ENCODE assay signal across 12 cellular contexts in genomic region chr9:75229605-75230332, GRCh38.
DNase-seq lines count a peak whose midpoint lies in the region; ATAC-seq, FAIRE-seq and TF ChIP-seq lines count a peak whose summit lies in the region.
"Had no signal": no experiment of that assay in that cellular context is flagged by ENCODE, and none has a peak within 500 bp of the region (broad histone marks: within the 10 kb centered on the region; RNA-seq: fewer than 3 reads in every experiment).

No MANE protein-coding gene starts in this region.

- TF ChIP-seq POLR2A in body of pancreas (IDR thresholded peaks at IDR 0.05) (peak in 2 of 3 donors; percentile 36 to 40), thyroid gland (IDR thresholded peaks at IDR 0.05) (peak in 1 of 2 donors; percentile 32)

- DNase-seq in SHP77 (lab: John Stamatoyannopoulos, UW) (peak; percentile 22 to 67), SHP77 treated with DMSO at 0.1 percent for 48 hours (lab: John Stamatoyannopoulos, UW) (no peak), body of pancreas (peak; percentile 86 to 95 (median 92)), kidney (peak; percentile 77), thyroid gland (peak; percentile 91 to 92), NCI-H146 treated with DMSO at 0.1 percent for 48 hours (lab: John Stamatoyannopoulos, UW; ENCODE audit: unreplicated experiment) (no peak)
- DNase-seq: activated T-cell treated with anti-CD3 and anti-CD28 coated beads, Interleukin-2, amount 50 U/mL, for 4 hours; GOT3; natural killer cell had no signal

- H3K27me3 ChIP-seq in body of pancreas (no peaks in the 10 kb centered on the region), thyroid gland (no peaks in the 10 kb centered on the region)

- FAIRE-seq in kidney (lab: Jason Lieb, UNC), result no peak
- FAIRE-seq: RCC 7860 had no signal

- H3K4me1 ChIP-seq in body of pancreas (peaks cover 26% of the 10 kb centered on the region), kidney (ENCODE audit: control insufficient read depth in 1 of 2, insufficient read depth in 1 of 2, low read depth in 1 of 2, low read length in 2 of 2) (no peaks in the 10 kb centered on the region), thyroid gland (peaks cover 28 to 39% of the 10 kb centered on the region in 2 donors)

- 41 to 43% methylated on average over 5 of the region's 5 CpGs for WGBS in body of pancreas, 2 donors
- WGBS in thyroid gland, 2 donors, result 41 to 55% methylated on average over 5 of the region's 5 CpGs

- H3K27ac ChIP-seq in body of pancreas (peak overlapping the region; percentile 61 to 89 (median 72)), kidney (ENCODE audit: low read depth in 2 of 2, low read length in 2 of 2) (peak overlapping the region in 1 of 2 donors; percentile 33), thyroid gland (peak overlapping the region; percentile 85 to 91 (median 86))

- H3K4me3 ChIP-seq in body of pancreas (no peak overlapping the region), kidney (ENCODE audit: low read length in 2 of 2) (no peak overlapping the region), thyroid gland (replicated peaks in 1 of 3) (no peak overlapping the region)

- H3K36me3 ChIP-seq in body of pancreas (replicated peaks in 1 of 2; ENCODE audit: insufficient read depth in 1 of 2, low read depth in 2 of 2), result no peaks in the 10 kb centered on the region
- no peaks in the 10 kb centered on the region for H3K36me3 ChIP-seq in kidney (ENCODE audit: control insufficient read depth in 1 of 2, insufficient read depth in 2 of 2, low read length in 2 of 2)
- no peaks in the 10 kb centered on the region for H3K36me3 ChIP-seq in thyroid gland

- ATAC-seq in body of pancreas, result peak; percentile 100
- no peak for ATAC-seq in HG03460 (IDR thresholded peaks at IDR 0.05; ENCODE audit: unreplicated experiment)
- ATAC-seq in HG02884 (IDR thresholded peaks at IDR 0.05; ENCODE audit: unreplicated experiment), result no peak
- ATAC-seq: activated T-cell treated with anti-CD3 and anti-CD28 coated beads, Interleukin-2, amount 50 U/mL, for 4 hours; natural killer cell had no signal

- TF ChIP-seq CTCF in body of pancreas (IDR thresholded peaks at IDR 0.05) (peak in 4 of 7 experiments; percentile 28 to 44 (median 34)), kidney (IDR thresholded peaks at IDR 0.05; ENCODE audit: borderline replicate concordance, extremely low read depth, insufficient read depth) (no peak), thyroid gland (IDR thresholded peaks at IDR 0.05) (no peak)

- intact Hi-C loops in body of pancreas (cut with DNase I), result loop anchor here (10.0 kb wide), 1 partner anchor 65 kb away; no protein-coding TSS in a partner anchor
- intact Hi-C loops in kidney (cut with DNase I), result no loop called here
- intact Hi-C loops in thyroid gland (cut with DNase I), result no loop called here

- H3K9ac ChIP-seq in kidney (ENCODE audit: low read length in 2 of 2), result no peak overlapping the region

- H3K9me3 ChIP-seq in body of pancreas (peaks cover 0 to 7% (median 0%) of the 10 kb centered on the region in 3 donors), kidney (ENCODE audit: control insufficient read depth in 1 of 2, low read length in 2 of 2) (peaks cover 4 to 11% of the 10 kb centered on the region in 2 donors), thyroid gland (no peaks in the 10 kb centered on the region)

Comparison
In these comparisons a context has a peak if more than half of its experiments do, and no peak if none do; other contexts are left out.
1. DNase-seq: peak in SHP77 (2 of 2), body of pancreas (4 of 4), kidney (single experiment) and thyroid gland (2 of 2); none in SHP77 treated with DMSO at 0.1 percent for 48 hours (single experiment) and NCI-H146 treated with DMSO at 0.1 percent for 48 hours (single experiment).
2. CTCF ChIP-seq: peak in body of pancreas (4 of 7); none in kidney (single experiment) and thyroid gland (0 of 6).